ENCODE assay signal across 31 cellular contexts in the genomic region with DNA sequence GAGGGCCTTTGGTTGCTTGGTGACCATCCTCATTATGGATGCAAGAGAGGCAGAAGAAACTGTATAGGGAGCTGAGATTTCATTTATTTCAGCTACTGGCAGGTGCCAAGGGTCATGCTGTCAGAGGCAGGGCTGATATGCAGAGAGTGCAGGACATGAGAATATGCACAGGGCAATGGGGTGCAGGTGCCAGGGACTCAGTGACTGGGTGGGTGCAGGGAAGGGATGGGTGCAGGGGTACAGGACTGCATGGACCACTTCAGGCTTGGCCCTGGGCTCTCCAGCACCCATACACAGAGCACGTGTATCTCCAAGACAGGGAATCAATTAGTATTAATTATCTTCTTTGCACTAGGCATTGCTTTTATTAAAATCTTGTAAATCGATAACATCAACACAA.
"Had no signal": no experiment of that assay in that cellular context is flagged by ENCODE, and none has a peak within 500 bp of the region (broad histone marks: within the 10 kb centered on the region; RNA-seq: fewer than 3 reads in every experiment).

No MANE protein-coding gene starts in this region.

- H3K9me3 Mint-ChIP-seq: activated B cell treated with CpG ODN at 0.5 μM for 24 hours; activated CD4-positive, alpha-beta T cell treated with anti-CD3 and anti-CD28 coated beads, Interleukin-2, amount 10 ng/mL, durations not matched to agents 24 days and 14 days; activated naive CD4-positive, alpha-beta T cell treated with anti-CD3 and anti-CD28 coated beads, Interleukin-2, amount 50 U/mL, for 72 hours; activated naive CD8-positive, alpha-beta T cell treated with anti-CD3 and anti-CD28 coated beads, Interleukin-2, amount 50 U/mL, for 24 hours; activated T-cell treated with anti-CD3 and anti-CD28 coated beads, Interleukin-2, amount 50 U/mL, for 24 hours; activated T-helper 1 cell treated with anti-CD3 and anti-CD28 coated beads, Interleukin-12 subunit alpha, Interleukin-12 subunit beta, Interleukin-2, Interleukin-4 antibody, amounts not matched to agents 30 ng/mL and 10 ng/mL and 1 ng/mL, durations not matched to agents 14 hours and 24 hours and 36 hours; T-cell had no signal

- H3K4me3 ChIP-seq: cardiac muscle cell, Peyer's patch had no signal

- H3K36me3 ChIP-seq: brain microvascular endothelial cell, cardiac muscle cell, Peyer's patch had no signal

- H3K27ac ChIP-seq: brain microvascular endothelial cell, cardiac muscle cell, Peyer's patch had no signal

- H3K4me1 ChIP-seq: Peyer's patch had no signal

- ATAC-seq: activated CD8-positive, alpha-beta memory T cell treated with anti-CD3 and anti-CD28 coated beads, Interleukin-2, amount 10 ng/mL, durations not matched to agents 7 days and 5 days; activated naive CD4-positive, alpha-beta T cell treated with anti-CD3 and anti-CD28 coated beads, Interleukin-2, amount 50 U/mL, for 72 hours; activated naive CD8-positive, alpha-beta T cell treated with anti-CD3 and anti-CD28 coated beads, Interleukin-2, amount 50 U/mL, for 24 hours; T-cell had no signal

- H3K9me3 ChIP-seq: Peyer's patch had no signal

- H3K36me3 Mint-ChIP-seq: activated CD8-positive, alpha-beta memory T cell treated with anti-CD3 and anti-CD28 coated beads, Interleukin-2, amount 10 ng/mL, durations not matched to agents 7 days and 5 days; activated naive CD4-positive, alpha-beta T cell treated with anti-CD3 and anti-CD28 coated beads, Interleukin-2, amount 50 U/mL, for 72 hours; T-cell had no signal

- H3K4me3 Mint-ChIP-seq: activated B cell treated with CpG ODN at 0.5 μM for 24 hours; activated CD4-positive, alpha-beta T cell treated with anti-CD3 and anti-CD28 coated beads, Interleukin-2, amount 10 ng/mL, durations not matched to agents 24 days and 14 days; activated CD8-positive, alpha-beta memory T cell treated with anti-CD3 and anti-CD28 coated beads, Interleukin-2, amount 10 ng/mL, durations not matched to agents 7 days and 5 days; activated naive CD8-positive, alpha-beta T cell treated with anti-CD3 and anti-CD28 coated beads, Interleukin-2, amount 50 U/mL, for 24 hours; activated T-cell treated with anti-CD3 and anti-CD28 coated beads, Interleukin-2, amount 50 U/mL, for 24 hours; activated T-helper 1 cell treated with anti-CD3 and anti-CD28 coated beads, Interleukin-12 subunit alpha, Interleukin-12 subunit beta, Interleukin-2, Interleukin-4 antibody, amounts not matched to agents 30 ng/mL and 10 ng/mL and 1 ng/mL, durations not matched to agents 14 hours and 24 hours and 36 hours; T-cell had no signal

- H3K4me1 Mint-ChIP-seq: activated B cell treated with CpG ODN at 0.5 μM for 24 hours; activated naive CD8-positive, alpha-beta T cell treated with anti-CD3 and anti-CD28 coated beads, Interleukin-2, amount 50 U/mL, for 24 hours; T-cell had no signal

- H3K27me3 ChIP-seq: brain microvascular endothelial cell, cardiac muscle cell, Peyer's patch had no signal

- H3K27ac Mint-ChIP-seq: activated B cell treated with CpG ODN at 0.5 μM for 24 hours; activated CD4-positive, alpha-beta T cell treated with anti-CD3 and anti-CD28 coated beads, Interleukin-2, amount 10 ng/mL, durations not matched to agents 24 days and 14 days; activated CD8-positive, alpha-beta memory T cell treated with anti-CD3 and anti-CD28 coated beads, Interleukin-2, amount 10 ng/mL, durations not matched to agents 7 days and 5 days; activated naive CD4-positive, alpha-beta T cell treated with anti-CD3 and anti-CD28 coated beads, Interleukin-2, amount 50 U/mL, for 72 hours; activated naive CD8-positive, alpha-beta T cell treated with anti-CD3 and anti-CD28 coated beads, Interleukin-2, amount 50 U/mL, for 24 hours; activated T-cell treated with anti-CD3 and anti-CD28 coated beads, Interleukin-2, amount 50 U/mL, for 24 hours; activated T-helper 1 cell treated with anti-CD3 and anti-CD28 coated beads, Interleukin-12 subunit alpha, Interleukin-12 subunit beta, Interleukin-2, Interleukin-4 antibody, amounts not matched to agents 30 ng/mL and 10 ng/mL and 1 ng/mL, durations not matched to agents 14 hours and 24 hours and 36 hours; T-cell had no signal

- FAIRE-seq: astrocyte, TTC549 had no signal

- DNase-seq: activated B cell treated with CpG ODN at 0.5 μM for 24 hours; activated CD4-positive, alpha-beta T cell treated with anti-CD3 and anti-CD28 coated beads for 1 hour; activated CD4-positive, alpha-beta T cell treated with anti-CD3 and anti-CD28 coated beads, Interleukin-2, amount 10 ng/mL, durations not matched to agents 24 days and 14 days; activated CD4-positive, alpha-beta T cell treated with anti-CD3 and anti-CD28 coated beads, Interleukin-2, amount 50 U/mL, for 48 hours; activated CD8-positive, alpha-beta memory T cell treated with anti-CD3 and anti-CD28 coated beads, Interleukin-2, amount 10 ng/mL, durations not matched to agents 7 days and 5 days; activated effector memory CD4-positive, alpha-beta T cell treated with Interleukin-2 at 50 U/mL for 16 hours; activated naive CD4-positive, alpha-beta T cell treated with Interleukin-2 at 50 U/mL for 16 hours; activated naive CD8-positive, alpha-beta T cell treated with anti-CD3 and anti-CD28 coated beads, Interleukin-2, amount 50 U/mL, for 24 hours; activated T-cell treated with anti-CD3 and anti-CD28 coated beads, Interleukin-2, amount 50 U/mL, for 24 hours; amniotic stem cell; Kasumi-1; KBM-7; NCI-H1048; NCI-H146; NCI-H187 treated with DMSO at 0.1 percent for 48 hours; NCI-H2081 treated with DMSO at 0.1 percent for 48 hours; NCI-H2171 treated with DMSO at 0.1 percent for 48 hours; NCI-H526; NCI-H82; NK-92 treated with Interleukin-12 subunit alpha and Interleukin-12 subunit beta, amount 100 ng/mL, for 24 hours; Peyer's patch; SHP77 treated with DMSO at 0.1 percent for 48 hours; T-cell; T-helper 2 cell; T1000 had no signal
